8 cellular contexts compared by ENCODE assay signal in genomic region chr12:103965255-103965589, GRCh38. TPM values are rescaled to one million over a fixed set of nuclear protein-coding genes. Genes with fewer than 3 reads are reported as not detected.
A peak's percentile ranks its signal among the peaks of the same experiment; 100 is the strongest.
DNase-seq lines count a peak whose midpoint lies in the region; TF ChIP-seq lines count a peak whose summit lies in the region.

No MANE protein-coding gene starts in this region.

- H3K27me3 Mint-ChIP-seq in activated T-cell treated with anti-CD3 and anti-CD28 coated beads, Interleukin-2, amount 50 U/mL, for 24 hours: no peaks in the 10 kb centered on the region

- in situ Hi-C loops in astrocyte of the cerebellum (cut with HindIII; ENCODE audit: low sequenced_read_pairs): no loop called here

- TF ChIP-seq RAD21 in liver (IDR thresholded peaks at IDR 0.05): no peak

- H3K36me3 ChIP-seq in liver (ENCODE audit: control insufficient read depth in 4 of 4, insufficient read depth in 3 of 4, low read depth in 1 of 4, low read length in 3 of 4) (no peaks in the 10 kb centered on the region), thyroid gland (no peaks in the 10 kb centered on the region)

- H3K9me3 Mint-ChIP-seq in activated T-cell treated with anti-CD3 and anti-CD28 coated beads, Interleukin-2, amount 50 U/mL, for 24 hours: no peaks in the 10 kb centered on the region

- no peaks in the 10 kb centered on the region for H3K27me3 ChIP-seq in liver (ENCODE audit: control insufficient read depth in 4 of 4, insufficient read depth in 4 of 4, low read length in 3 of 4)
- no peaks in the 10 kb centered on the region for H3K27me3 ChIP-seq in thyroid gland

- peak overlapping the region; percentile 99 for H3K27ac Mint-ChIP-seq in activated T-cell treated with anti-CD3 and anti-CD28 coated beads, Interleukin-2, amount 50 U/mL, for 24 hours

- TF ChIP-seq CTCF in astrocyte of the cerebellum (IDR thresholded peaks at IDR 0.05; ENCODE audit: low read depth, low read length, missing control alignments): no peak
- no peak for TF ChIP-seq CTCF in liver (IDR thresholded peaks at IDR 0.05; ENCODE audit: low read depth, low read length, missing input control)
- no peak for TF ChIP-seq CTCF in thyroid gland (IDR thresholded peaks at IDR 0.05)

- H3K4me1 ChIP-seq in liver (ENCODE audit: control insufficient read depth in 4 of 4, insufficient read depth in 4 of 4, low read length in 3 of 4): peaks cover 6 to 24% (median 17%) of the 10 kb centered on the region in 4 donors
- peaks cover 23 to 35% of the 10 kb centered on the region in 2 donors for H3K4me1 ChIP-seq in thyroid gland

- peaks cover 68% of the 10 kb centered on the region for H3K36me3 Mint-ChIP-seq in activated T-cell treated with anti-CD3 and anti-CD28 coated beads, Interleukin-2, amount 50 U/mL, for 24 hours (ENCODE audit: low read depth)

- H3K4me1 Mint-ChIP-seq in activated T-cell treated with anti-CD3 and anti-CD28 coated beads, Interleukin-2, amount 50 U/mL, for 24 hours (ENCODE audit: low read depth): peaks cover 59% of the 10 kb centered on the region

- DNase-seq in activated T-cell treated with anti-CD3 and anti-CD28 coated beads, Interleukin-2, amount 50 U/mL, for 24 hours: no peak
- DNase-seq in activated T-cell treated with anti-CD3 and anti-CD28 coated beads, Interleukin-2, amount 50 U/mL, for 48 hours: no peak
- no peak for DNase-seq in astrocyte of the cerebellum (ENCODE audit: low read depth)
- no peak for DNase-seq in thyroid gland
- DNase-seq in stimulated activated CD4-positive, alpha-beta T cell treated with anti-CD3 and anti-CD28 coated beads, Interleukin-1b, Interleukin-23, amount 100 ng/mL, for 48 hours: no peak
- no peak for DNase-seq in HPDE6-E6E7 (ENCODE audit: extremely low spot score)
- DNase-seq in NOMO-1 treated with dmso at 0.1 percent for 144 hours (lab: John Stamatoyannopoulos, UW; ENCODE audit: unreplicated experiment): no peak

- intact Hi-C loops in thyroid gland (cut with DNase I): no loop called here

- H3K9ac ChIP-seq in liver (ENCODE audit: low read depth in 1 of 2, low read length in 2 of 2): peak overlapping the region; percentile 97 to 98

- TF ChIP-seq POLR2A in thyroid gland (IDR thresholded peaks at IDR 0.05): no peak

- H3K9me3 ChIP-seq in liver (ENCODE audit: control insufficient read depth in 4 of 4, low read length in 3 of 4) (no peaks in the 10 kb centered on the region), thyroid gland (no peaks in the 10 kb centered on the region)

- WGBS in liver: under 1% methylated on average over 11 of the region's 11 CpGs
- 0% methylated on average over 11 of the region's 11 CpGs for WGBS in thyroid gland, 2 donors

- H3K4me3 ChIP-seq in astrocyte of the cerebellum (ENCODE audit: low read depth, low read length) (peak overlapping the region; percentile 92), liver (ENCODE audit: low read depth in 1 of 3, low read length in 3 of 3) (peak overlapping the region; percentile 79 to 98 (median 81)), thyroid gland (replicated peaks in 1 of 3) (peak overlapping the region; percentile 64 to 91 (median 69))

- H3K4me3 Mint-ChIP-seq in activated T-cell treated with anti-CD3 and anti-CD28 coated beads, Interleukin-2, amount 50 U/mL, for 24 hours: peak overlapping the region; percentile 98

- H3K27ac ChIP-seq in liver (ENCODE audit: low read depth in 1 of 2, low read length in 2 of 2) (peak overlapping the region; percentile 73 to 93), thyroid gland (peak overlapping the region; percentile 58 to 95 (median 88))

TF ChIP-seq in liver, 16 proteins besides CTCF, POLR2A, EP300 and RAD21:
- TF ChIP-seq HNF4A (conservative IDR thresholded peaks at IDR 0.05) (no peak), JUND (IDR thresholded peaks at IDR 0.05) (peak in 1 of 2 donors; percentile 24)
TF ChIP-seq in liver: peak in this region for 1.

RNA-seq across cellular contexts. Expression of gene TDG, which starts 0.5 kb away (rescaled TPM):
- total RNA-seq in liver (10 to 100 TPM; 14.4 to 18.7 TPM), thyroid gland (10 to 100 TPM; 20.5 to 33.1 (median 28.2) TPM)
- polyA plus RNA-seq in liver: 1 to 10 TPM; 5.0 to 9.3 TPM

RNA-seq across cellular contexts. Expression of gene HSP90B1, which starts 35.0 kb away (rescaled TPM):
- total RNA-seq in liver: 100 to 1,000 TPM; 296 to 854 TPM
- 100 to 1,000 TPM; 508 to 650 TPM for polyA plus RNA-seq in liver
- 1,000 to 10,000 TPM; 1,103 to 2,326 (median 1,708) TPM for total RNA-seq in thyroid gland
